In the genomic region with DNA sequence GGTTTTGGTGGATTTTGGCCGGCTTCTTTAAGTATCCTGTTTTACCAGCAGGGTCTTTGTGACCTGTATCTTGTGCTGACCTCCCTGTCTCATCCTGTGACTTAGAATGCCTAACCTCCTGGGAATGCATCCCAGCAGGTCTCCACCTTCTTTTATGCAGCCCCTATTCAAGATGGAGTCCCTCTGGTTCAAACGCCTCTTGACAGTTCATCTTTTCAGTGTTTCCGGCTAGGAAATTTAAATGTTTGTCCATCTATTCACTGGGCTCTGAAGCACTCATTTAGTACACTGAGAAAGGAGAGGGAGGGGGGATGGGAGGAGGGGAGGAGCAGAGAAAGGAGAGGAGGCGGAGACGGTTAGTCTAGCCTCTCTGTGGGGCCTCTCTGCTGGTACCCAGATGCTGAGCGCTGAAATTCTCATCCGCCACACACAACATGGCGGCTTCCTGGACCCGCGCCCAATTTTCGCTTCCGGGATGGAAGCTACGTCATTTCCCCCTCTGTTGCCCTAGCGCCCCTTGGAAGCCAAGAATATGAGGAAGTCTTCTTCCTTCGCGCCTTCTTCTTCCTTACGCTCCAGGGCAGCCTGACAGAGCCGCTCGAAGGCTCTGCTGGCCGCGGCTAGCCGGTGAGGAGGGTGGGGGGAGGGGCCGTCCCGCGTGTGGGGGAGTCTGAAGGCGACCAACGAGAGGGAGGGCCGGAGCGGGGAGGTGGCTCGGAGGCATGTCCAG, we compare ENCODE assay signal across 9 cellular contexts.
DNase-seq lines count a peak whose midpoint lies in the region; ATAC-seq and FAIRE-seq lines count a peak whose summit lies in the region.
"Had no signal": no experiment of that assay in that cellular context is flagged by ENCODE, and none has a peak within 500 bp of the region (broad histone marks: within the 10 kb centered on the region; RNA-seq: fewer than 3 reads in every experiment).

No MANE protein-coding gene starts in this region.

- no peaks in the 10 kb centered on the region for H3K36me3 ChIP-seq in small intestine (ENCODE audit: control insufficient read depth in 2 of 2, insufficient read depth in 2 of 2, low read length in 2 of 2)

- ATAC-seq in GM21786 (IDR thresholded peaks at IDR 0.05; ENCODE audit: unreplicated experiment): peak; percentile 84
- ATAC-seq: Panc1 had no signal

- no peaks in the 10 kb centered on the region for H3K9me3 ChIP-seq in small intestine (ENCODE audit: control insufficient read depth, low read depth)

- H3K27ac ChIP-seq in small intestine (ENCODE audit: low read depth in 1 of 2, low read length in 1 of 2): peak overlapping the region in 1 of 2 donors; percentile 71

- FAIRE-seq in small intestine (lab: Jason Lieb, UNC): no peak

- peaks cover 0 to 3% of the 10 kb centered on the region in 2 donors for H3K4me1 ChIP-seq in small intestine (ENCODE audit: control insufficient read depth in 2 of 2, insufficient read depth in 1 of 2, low read depth in 1 of 2, low read length in 1 of 2)

- H3K4me3 ChIP-seq in small intestine (ENCODE audit: low read depth in 1 of 2, low read length in 2 of 2): peak overlapping the region; percentile 44 to 49

- H3K27me3 ChIP-seq in small intestine (ENCODE audit: control insufficient read depth in 2 of 2, insufficient read depth in 2 of 2, low read length in 2 of 2): no peaks in the 10 kb centered on the region

- DNase-seq in DMS 273 treated with DMSO at 0.1 percent for 48 hours (lab: John Stamatoyannopoulos, UW) (peak; percentile 26), NCI-H1092 (lab: John Stamatoyannopoulos, UW) (peak; percentile 92), UCSD-AML1 (lab: John Stamatoyannopoulos, UW; ENCODE audit: unreplicated experiment) (peak; percentile 63), brain pericyte (ENCODE audit: low read depth, low spot score) (peak; percentile 43), iPS-NIHi11 (ENCODE audit: low spot score) (peak; percentile 69), small intestine (peak; percentile 83), GDM1 (lab: John Stamatoyannopoulos, UW) (no peak)

- WGBS in small intestine, 3 donors: 10 to 11% (median 10%) methylated on average over 28 to 30 of the region's 30 CpGs
